In genomic region chr11:108467091-108467823, GRCh38 we compare ENCODE assay signal across 8 cellular contexts. TPM values are rescaled to one million over a fixed set of nuclear protein-coding genes. Genes with fewer than 3 reads are reported as not detected.
A peak's percentile ranks its signal among the peaks of the same experiment; 100 is the strongest.
DNase-seq lines count a peak whose midpoint lies in the region; ATAC-seq and TF ChIP-seq lines count a peak whose summit lies in the region.

Gene C11orf65 (minus strand): TSS chr11:108467529. CDS start chr11:108461559, 5,970 bp downstream.

- peaks cover 13% of the 10 kb centered on the region for H3K4me1 Mint-ChIP-seq in T-helper 17 cell
- H3K4me1 Mint-ChIP-seq in progenitor cell of endocrine pancreas (ENCODE audit: low read depth), result peaks cover 14% of the 10 kb centered on the region

- H3K4me3 Mint-ChIP-seq in T-helper 17 cell (peak within 1 kb of the TSS; percentile 98), progenitor cell of endocrine pancreas (ENCODE audit: low read depth) (peak within 1 kb of the TSS; percentile 98)

- H3K27ac Mint-ChIP-seq in T-helper 17 cell, result peak within 1 kb of the TSS; percentile 100
- peak within 1 kb of the TSS; percentile 100 for H3K27ac Mint-ChIP-seq in progenitor cell of endocrine pancreas

- TF ChIP-seq CTCF in progenitor cell of endocrine pancreas (IDR thresholded peaks at IDR 0.05; ENCODE audit: unreplicated experiment), result no peak

- peaks cover 3% of the 10 kb centered on the region for H3K9me3 Mint-ChIP-seq in progenitor cell of endocrine pancreas (ENCODE audit: low read depth)

- H3K36me3 Mint-ChIP-seq in T-helper 17 cell (ENCODE audit: low read depth) (peaks cover 2% of the 10 kb centered on the region), progenitor cell of endocrine pancreas (ENCODE audit: insufficient read depth) (peaks cover 3% of the 10 kb centered on the region)

- H3K27me3 Mint-ChIP-seq in T-helper 17 cell (no peaks in the 10 kb centered on the region), progenitor cell of endocrine pancreas (no peaks in the 10 kb centered on the region)

- peak within 1 kb of the TSS; percentile 97 for H3K27ac ChIP-seq in angular gyrus (ENCODE audit: low read depth, low read length)

- intact Hi-C loops in left ventricle myocardium superior (cut with micrococcal nuclease), result loop anchor here (5.0 kb wide), 1 partner anchor 245 kb away; the partner anchor contains the start of genes ATM and NPAT

- H3K9me3 ChIP-seq in T-helper 17 cell (ENCODE audit: control insufficient read depth, low read length, poor library complexity, severe bottlenecking), result no peaks in the 10 kb centered on the region

- DNase-seq in NCI-H1694 treated with DMSO at 0.1 percent for 48 hours (lab: John Stamatoyannopoulos, UW), result peak; percentile 72
- peak; percentile 87 to 91 (median 90) for DNase-seq in T-helper 17 cell
- peak; percentile 96 for DNase-seq in left ventricle myocardium superior
- DNase-seq in progenitor cell of endocrine pancreas (ENCODE audit: low spot score, unreplicated experiment), result peak; percentile 85
- peak; percentile 97 for DNase-seq in ureter (ENCODE audit: low spot score)

- ATAC-seq in GM18499 (IDR thresholded peaks at IDR 0.05; ENCODE audit: insufficient read depth, unreplicated experiment) (peak; percentile 98), HG02938 (IDR thresholded peaks at IDR 0.05; ENCODE audit: unreplicated experiment) (peak; percentile 97), T-helper 17 cell (peak; percentile 95), left ventricle myocardium superior (peak; percentile 100)

RNA-seq across cellular contexts. Expression of gene C11orf65, which starts in this region (rescaled TPM):
- total RNA-seq in T-helper 17 cell (1 to 10 TPM in 1 of 2 donors, under 1 TPM in 1; 0.96 to 1.7 TPM), left ventricle myocardium superior (0.69 TPM), progenitor cell of endocrine pancreas (0.42 and 0.67 TPM in 2 replicates), ureter (1.5 TPM)

Comparison
In these comparisons a context has a peak if more than half of its experiments do, and no peak if none do; other contexts are left out.
1. Peak in every context shown above with its lines: DNase-seq, ATAC-seq and H3K27ac ChIP-seq.
2. Peak in DNase-seq and ATAC-seq in left ventricle myocardium superior; RNA of the gene not detected or under 1 TPM.
3. Peak in DNase-seq in progenitor cell of endocrine pancreas; RNA of the gene not detected or under 1 TPM.